ENCODE assay signal across 10 cellular contexts in the genomic region with DNA sequence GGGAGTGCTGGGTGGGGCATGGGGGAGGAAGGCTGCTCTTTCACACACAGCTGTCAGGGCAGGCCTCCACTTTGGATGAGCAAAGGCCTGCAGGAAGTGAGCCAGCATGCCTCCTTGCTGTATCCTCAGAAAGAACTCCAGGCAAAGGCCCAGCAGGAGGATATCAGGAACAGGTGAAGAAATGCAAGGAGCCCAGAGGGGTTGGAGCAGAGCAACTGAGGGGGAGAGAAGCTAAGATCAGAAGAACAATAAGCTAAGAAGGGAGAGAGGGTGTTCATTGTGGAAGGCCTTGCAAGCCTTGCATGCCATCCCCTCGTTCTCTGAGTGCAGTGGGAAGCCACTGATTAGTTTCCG.
A peak's percentile ranks its signal among the peaks of the same experiment; 100 is the strongest.
DNase-seq lines count a peak whose midpoint lies in the region; ATAC-seq and TF ChIP-seq lines count a peak whose summit lies in the region.
"Had no signal": no experiment of that assay in that cellular context is flagged by ENCODE, and none has a peak within 500 bp of the region (broad histone marks: within the 10 kb centered on the region; RNA-seq: fewer than 3 reads in every experiment).

No MANE protein-coding gene starts in this region.

- H3K27me3 Mint-ChIP-seq in activated CD8-positive, alpha-beta memory T cell treated with anti-CD3 and anti-CD28 coated beads, Interleukin-2, amount 10 ng/mL, durations not matched to agents 7 days and 5 days = no peaks in the 10 kb centered on the region
- H3K27me3 Mint-ChIP-seq in natural killer cell (ENCODE audit: low read depth in 2 of 2) = no peaks in the 10 kb centered on the region

- H3K9me3 Mint-ChIP-seq in activated CD8-positive, alpha-beta memory T cell treated with anti-CD3 and anti-CD28 coated beads, Interleukin-2, amount 10 ng/mL, durations not matched to agents 7 days and 5 days (ENCODE audit: low read depth) = no peaks in the 10 kb centered on the region
- H3K9me3 Mint-ChIP-seq in natural killer cell = no peaks in the 10 kb centered on the region

- TF ChIP-seq EP300 in suprapubic skin (IDR thresholded peaks at IDR 0.05) = no peak

- no peak overlapping the region for H2AFZ ChIP-seq in Karpas-422 (ENCODE audit: low read length)

- ATAC-seq in activated CD8-positive, alpha-beta memory T cell treated with anti-CD3 and anti-CD28 coated beads, Interleukin-2, amount 10 ng/mL, durations not matched to agents 7 days and 5 days = no peak
- ATAC-seq in natural killer cell = no peak

- peak overlapping the region; percentile 57; the same call in 1 of the 2 replicates for H3K27ac ChIP-seq in Karpas-422 (ENCODE audit: low read length)
- H3K27ac ChIP-seq in mesodermal cell (ENCODE audit: low read depth, low read length, severe bottlenecking) = peak overlapping the region; percentile 82
- H3K27ac ChIP-seq in suprapubic skin = no peak overlapping the region
- H3K27ac ChIP-seq: uterus had no signal

- H3K36me3 ChIP-seq in Karpas-422 (ENCODE audit: insufficient read depth, low read length) (peaks cover 10% of the 10 kb centered on the region; the same call in 1 of the 2 replicates), mesodermal cell (ENCODE audit: control insufficient read depth, insufficient read depth, low read length) (no peaks in the 10 kb centered on the region), suprapubic skin (no peaks in the 10 kb centered on the region)
- H3K36me3 ChIP-seq: adrenal gland, uterus had no signal

- H3K4me1 ChIP-seq in Karpas-422 (ENCODE audit: low read length) (peaks cover 72% of the 10 kb centered on the region), mesodermal cell (ENCODE audit: control insufficient read depth, insufficient read depth, low read length, poor library complexity, severe bottlenecking) (peaks cover 16% of the 10 kb centered on the region), suprapubic skin (no peaks in the 10 kb centered on the region)

- no peak overlapping the region for H3K4me3 Mint-ChIP-seq in activated CD8-positive, alpha-beta memory T cell treated with anti-CD3 and anti-CD28 coated beads, Interleukin-2, amount 10 ng/mL, durations not matched to agents 7 days and 5 days
- H3K4me3 Mint-ChIP-seq in natural killer cell = no peak overlapping the region

- H3K9me2 ChIP-seq in Karpas-422 (replicated peaks; ENCODE audit: insufficient read depth, low read length) = no peaks in the 10 kb centered on the region

- CTCF ChIA-PET in activated CD8-positive, alpha-beta memory T cell treated with anti-CD3 and anti-CD28 coated beads, Interleukin-2, amount 10 ng/mL, durations not matched to agents 7 days and 5 days (lab: Charles Lee) = interaction anchor here (2.1 kb wide), 1 partner anchor 10 kb away, joined by 6 read pairs; no protein-coding TSS in a partner anchor

- WGBS in mesodermal cell (ENCODE audit: insufficient coverage in 2 of 2), 2 experiments = 13% methylated on average over 2 of the region's 2 CpGs; no CpG with 5 or more reads in 1 of the 2 experiments
- WGBS in suprapubic skin = 84% methylated on average over 2 of the region's 2 CpGs

- DNase-seq in COLO668 (lab: John Stamatoyannopoulos, UW; ENCODE audit: unreplicated experiment) = peak; percentile 48
- no peak for DNase-seq in Karpas-422
- DNase-seq in ecto neural progenitor cell (ENCODE audit: low spot score) = peak; percentile 52
- DNase-seq in activated CD8-positive, alpha-beta memory T cell treated with anti-CD3 and anti-CD28 coated beads, Interleukin-2, amount 10 ng/mL, durations not matched to agents 7 days and 5 days = no peak
- no peak for DNase-seq in natural killer cell
- no peak for DNase-seq in T1000 (lab: John Stamatoyannopoulos, UW)
- DNase-seq in suprapubic skin (ENCODE audit: low spot score in 2 of 2) = no peak
- DNase-seq: uterus had no signal

- H3K9me3 ChIP-seq in Karpas-422 (ENCODE audit: low read length) = no peaks in the 10 kb centered on the region
- H3K9me3 ChIP-seq in mesodermal cell (ENCODE audit: control insufficient read depth, low read length) = no peaks in the 10 kb centered on the region
- H3K9me3 ChIP-seq in suprapubic skin = no peaks in the 10 kb centered on the region
- H3K9me3 ChIP-seq: adrenal gland, uterus had no signal

- peaks cover 92% of the 10 kb centered on the region for H3K79me2 ChIP-seq in Karpas-422 (ENCODE audit: low read length)

- peaks cover 33% of the 10 kb centered on the region for H3K36me3 Mint-ChIP-seq in activated CD8-positive, alpha-beta memory T cell treated with anti-CD3 and anti-CD28 coated beads, Interleukin-2, amount 10 ng/mL, durations not matched to agents 7 days and 5 days
- H3K36me3 Mint-ChIP-seq in natural killer cell = no peaks in the 10 kb centered on the region

- H3K4me3 ChIP-seq in Karpas-422 (ENCODE audit: low read length) = no peak overlapping the region
- no peak overlapping the region for H3K4me3 ChIP-seq in mesodermal cell (ENCODE audit: extremely low read depth, insufficient read depth, low read length, poor library complexity, severe bottlenecking)
- no peak overlapping the region for H3K4me3 ChIP-seq in suprapubic skin
- H3K4me3 ChIP-seq: adrenal gland, uterus had no signal

- intact Hi-C loops in natural killer cell (cut with micrococcal nuclease) = no loop called here

- TF ChIP-seq POLR2A in suprapubic skin (IDR thresholded peaks at IDR 0.05) = no peak

- H3K9ac ChIP-seq in Karpas-422 (ENCODE audit: low read length) = peak overlapping the region; percentile 10; the same call in 1 of the 2 replicates

- no peaks in the 10 kb centered on the region for H4K20me1 ChIP-seq in Karpas-422 (ENCODE audit: insufficient read depth, low read depth, low read length)

- H3K27me3 ChIP-seq in Karpas-422 (ENCODE audit: low read length) = no peaks in the 10 kb centered on the region
- H3K27me3 ChIP-seq in suprapubic skin = no peaks in the 10 kb centered on the region
- H3K27me3 ChIP-seq: adrenal gland, uterus had no signal

- no peak overlapping the region for H3K27ac Mint-ChIP-seq in activated CD8-positive, alpha-beta memory T cell treated with anti-CD3 and anti-CD28 coated beads, Interleukin-2, amount 10 ng/mL, durations not matched to agents 7 days and 5 days
- H3K27ac Mint-ChIP-seq in natural killer cell = no peak overlapping the region

- no peak overlapping the region for H3K4me2 ChIP-seq in Karpas-422 (ENCODE audit: low read depth, low read length, poor library complexity, severe bottlenecking)

- H3K4me1 Mint-ChIP-seq in activated CD8-positive, alpha-beta memory T cell treated with anti-CD3 and anti-CD28 coated beads, Interleukin-2, amount 10 ng/mL, durations not matched to agents 7 days and 5 days = peaks cover 17% of the 10 kb centered on the region
- H3K4me1 Mint-ChIP-seq in natural killer cell = peaks cover 16 to 22% of the 10 kb centered on the region in 2 donors

- no peak for TF ChIP-seq CTCF in natural killer cell (IDR thresholded peaks at IDR 0.05)
- TF ChIP-seq CTCF in suprapubic skin (IDR thresholded peaks at IDR 0.05) = no peak

Comparison
In these comparisons a context has a peak if more than half of its experiments do, and no peak if none do; other contexts are left out.
1. DNase-seq: peak in COLO668 (single experiment) and ecto neural progenitor cell (single experiment); none in Karpas-422 (single experiment), activated CD8-positive, alpha-beta memory T cell treated with anti-CD3 and anti-CD28 coated beads, Interleukin-2, amount 10 ng/mL, durations not matched to agents 7 days and 5 days (single experiment), natural killer cell (single experiment), T1000 (single experiment) and suprapubic skin (0 of 2).